ENCODE assay signal across 18 cellular contexts in the genomic region with DNA sequence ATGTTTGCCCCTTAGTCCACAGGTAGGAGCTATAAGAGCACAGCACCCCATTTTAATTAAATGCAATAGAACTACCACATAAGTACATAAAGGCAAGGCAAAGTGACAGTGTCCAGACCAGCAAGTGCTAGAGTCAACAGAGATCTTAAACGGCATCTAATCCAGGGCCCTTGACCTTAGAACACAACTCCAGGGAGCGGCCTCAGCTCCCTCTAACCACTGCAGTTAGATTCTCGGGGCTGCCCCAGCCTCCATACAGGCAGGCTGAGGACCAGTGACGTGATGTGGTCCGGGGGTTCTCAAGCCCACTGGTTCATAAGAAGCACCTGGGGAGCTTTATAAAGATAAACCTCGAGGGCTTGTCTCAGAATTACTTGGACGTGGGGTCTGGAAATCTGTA. TPM values are rescaled to one million over a fixed set of nuclear protein-coding genes. Genes with fewer than 3 reads are reported as not detected.
DNase-seq lines count a peak whose midpoint lies in the region; ATAC-seq and TF ChIP-seq lines count a peak whose summit lies in the region.
"Had no signal": no experiment of that assay in that cellular context is flagged by ENCODE, and none has a peak within 500 bp of the region (broad histone marks: within the 10 kb centered on the region; RNA-seq: fewer than 3 reads in every experiment).

No MANE protein-coding gene starts in this region.

- peaks cover 4% of the 10 kb centered on the region for H3K27me3 Mint-ChIP-seq in activated CD8-positive, alpha-beta memory T cell treated with anti-CD3 and anti-CD28 coated beads, Interleukin-2, amount 10 ng/mL, durations not matched to agents 7 days and 5 days
- H3K27me3 Mint-ChIP-seq in nephron (ENCODE audit: low read depth) = peaks cover 11% of the 10 kb centered on the region

- WGBS in hepatocyte (ENCODE audit: low lambda C conversion rate, missing lambda C conversion rate) = 50% methylated on average over 7 of the region's 7 CpGs

- H3K4me2 ChIP-seq in hepatocyte = no peak overlapping the region

- H3K9me3 ChIP-seq in hepatocyte (ENCODE audit: low read depth) = no peaks in the 10 kb centered on the region
- H3K9me3 ChIP-seq: BLaER1 treated with 17β-estradiol and CSF1 and Interleukin-3, amounts not matched to agents 10 nM and 100 nM; Caco-2 had no signal

- no peaks in the 10 kb centered on the region for H3K36me3 ChIP-seq in hepatocyte (replicated peaks; ENCODE audit: insufficient read depth, low read depth)
- H3K36me3 ChIP-seq: BLaER1 treated with 17β-estradiol and CSF1 and Interleukin-3, amounts not matched to agents 10 nM and 100 nM had no signal

- DNase-seq in activated CD8-positive, alpha-beta memory T cell treated with anti-CD3 and anti-CD28 coated beads, Interleukin-2, amount 50 U/mL, for 48 hours = peak; percentile 41
- DNase-seq in activated CD8-positive, alpha-beta memory T cell treated with anti-CD3 and anti-CD28 coated beads, Interleukin-2, amount 10 ng/mL, durations not matched to agents 7 days and 5 days = no peak
- no peak for DNase-seq in foreskin keratinocyte
- DNase-seq in hepatocyte (ENCODE audit: low spot score) = no peak
- no peak for DNase-seq in NCI-H748 (lab: John Stamatoyannopoulos, UW; ENCODE audit: unreplicated experiment)
- DNase-seq in NCI-H2081 (lab: John Stamatoyannopoulos, UW) = no peak
- DNase-seq in NCI-H1694 treated with DMSO at 0.1 percent for 48 hours (lab: John Stamatoyannopoulos, UW) = no peak
- DNase-seq: CD4-positive, alpha-beta memory T cell; DMS 273 treated with DMSO at 0.1 percent for 48 hours; NCI-H1092 treated with DMSO at 0.1 percent for 48 hours; NCI-H1436 treated with DMSO at 0.1 percent for 48 hours; NCI-H2029; NCI-H2171 treated with DMSO at 0.1 percent for 48 hours; SIG-M5 had no signal

- H4K20me1 ChIP-seq in hepatocyte (ENCODE audit: insufficient read depth, poor library complexity, severe bottlenecking) = no peaks in the 10 kb centered on the region

- H3K9me3 Mint-ChIP-seq in activated CD8-positive, alpha-beta memory T cell treated with anti-CD3 and anti-CD28 coated beads, Interleukin-2, amount 10 ng/mL, durations not matched to agents 7 days and 5 days (ENCODE audit: low read depth) = no peaks in the 10 kb centered on the region
- H3K9me3 Mint-ChIP-seq in nephron = no peaks in the 10 kb centered on the region

- no peak for TF ChIP-seq CTCF in foreskin keratinocyte (conservative IDR thresholded peaks at IDR 0.05)
- TF ChIP-seq CTCF in nephron (IDR thresholded peaks at IDR 0.05; ENCODE audit: unreplicated experiment in 3 of 3) = no peak
- no peak for TF ChIP-seq CTCF in hepatocyte (IDR thresholded peaks at IDR 0.05; ENCODE audit: poor library complexity)

- H3K4me3 ChIP-seq in hepatocyte = no peak overlapping the region
- H3K4me3 ChIP-seq: BLaER1 treated with 17β-estradiol and CSF1 and Interleukin-3, amounts not matched to agents 10 nM and 100 nM had no signal

- H3K36me3 Mint-ChIP-seq in activated CD8-positive, alpha-beta memory T cell treated with anti-CD3 and anti-CD28 coated beads, Interleukin-2, amount 10 ng/mL, durations not matched to agents 7 days and 5 days = no peaks in the 10 kb centered on the region
- no peaks in the 10 kb centered on the region for H3K36me3 Mint-ChIP-seq in nephron (ENCODE audit: low read depth)
- H3K36me3 Mint-ChIP-seq: CD4-positive, alpha-beta memory T cell had no signal

- peak overlapping the region; percentile 95 for H3K27ac ChIP-seq in foreskin keratinocyte
- no peak overlapping the region for H3K27ac ChIP-seq in hepatocyte
- H3K27ac ChIP-seq: BLaER1 treated with 17β-estradiol and CSF1 and Interleukin-3, amounts not matched to agents 10 nM and 100 nM had no signal

- H3K9me2 ChIP-seq in hepatocyte (replicated peaks; ENCODE audit: insufficient read depth) = no peaks in the 10 kb centered on the region

- H3K4me3 Mint-ChIP-seq in activated CD8-positive, alpha-beta memory T cell treated with anti-CD3 and anti-CD28 coated beads, Interleukin-2, amount 10 ng/mL, durations not matched to agents 7 days and 5 days = no peak overlapping the region
- H3K4me3 Mint-ChIP-seq in nephron = no peak overlapping the region

- no peaks in the 10 kb centered on the region for H3K27me3 ChIP-seq in foreskin keratinocyte
- no peaks in the 10 kb centered on the region for H3K27me3 ChIP-seq in hepatocyte

- H3K27ac Mint-ChIP-seq in activated CD8-positive, alpha-beta memory T cell treated with anti-CD3 and anti-CD28 coated beads, Interleukin-2, amount 10 ng/mL, durations not matched to agents 7 days and 5 days = no peak overlapping the region
- H3K27ac Mint-ChIP-seq in nephron = peak overlapping the region in 2 of 3 experiments; percentile 71 to 95
- H3K27ac Mint-ChIP-seq: CD4-positive, alpha-beta memory T cell had no signal

- H2AFZ ChIP-seq in hepatocyte = no peak overlapping the region

- no peaks in the 10 kb centered on the region for H3K79me2 ChIP-seq in hepatocyte

- peaks cover 39% of the 10 kb centered on the region for H3K4me1 ChIP-seq in foreskin keratinocyte
- peaks cover 18% of the 10 kb centered on the region for H3K4me1 ChIP-seq in hepatocyte (ENCODE audit: insufficient read depth)

- CTCF ChIA-PET in activated CD8-positive, alpha-beta memory T cell treated with anti-CD3 and anti-CD28 coated beads, Interleukin-2, amount 10 ng/mL, durations not matched to agents 7 days and 5 days (lab: Charles Lee) = interaction anchor here (0.8 to 1.6 kb wide), 5 partner anchors 11 to 64 kb away, joined by 3 to 10 read pairs (median 3); no protein-coding TSS in a partner anchor

- peaks cover 20% of the 10 kb centered on the region for H3K4me1 Mint-ChIP-seq in activated CD8-positive, alpha-beta memory T cell treated with anti-CD3 and anti-CD28 coated beads, Interleukin-2, amount 10 ng/mL, durations not matched to agents 7 days and 5 days
- H3K4me1 Mint-ChIP-seq in nephron = peaks cover 24% of the 10 kb centered on the region

- ATAC-seq in activated CD8-positive, alpha-beta memory T cell treated with anti-CD3 and anti-CD28 coated beads, Interleukin-2, amount 10 ng/mL, durations not matched to agents 7 days and 5 days = no peak
- ATAC-seq in foreskin keratinocyte = no peak

RNA-seq across cellular contexts. Expression of gene ATP12A, which starts 10.0 kb away (rescaled TPM):
- 1 to 10 TPM; 1.6 to 4.7 TPM for total RNA-seq in activated CD8-positive, alpha-beta memory T cell treated with anti-CD3 and anti-CD28 coated beads, Interleukin-2, amount 10 ng/mL, durations not matched to agents 7 days and 5 days
- 1.2 and 4.2 TPM in 2 replicates for total RNA-seq in foreskin keratinocyte
- polyA plus RNA-seq in foreskin keratinocyte = 0.68 and 1.9 TPM in 2 replicates
- total RNA-seq in hepatocyte = 0.07 TPM in 1 of 2 replicates, not detected in the other
- polyA plus RNA-seq in hepatocyte = 0.31 TPM in 1 of 2 replicates, not detected in the other
- total RNA-seq: Caco-2; CD4-positive, alpha-beta memory T cell; HT1080 had no signal
- polyA plus RNA-seq: CD4-positive, alpha-beta memory T cell had no signal
